In genomic region chr12:108277613-108278012, GRCh38 we compare ENCODE assay signal across 28 cellular contexts.
"Had no signal": no experiment of that assay in that cellular context is flagged by ENCODE, and none has a peak within 500 bp of the region (broad histone marks: within the 10 kb centered on the region; RNA-seq: fewer than 3 reads in every experiment).

No MANE protein-coding gene starts in this region.

- H3K27ac ChIP-seq: neutrophil, pancreas, prostate gland, right lobe of liver, sigmoid colon, stomach, thoracic aorta, thyroid gland, tibial nerve, upper lobe of left lung, vagina had no signal

- H3K36me3 ChIP-seq: neutrophil, pancreas, prostate gland, right lobe of liver, sigmoid colon, stomach, thoracic aorta, thyroid gland, tibial nerve, upper lobe of left lung, vagina had no signal

- H3K4me3 ChIP-seq: pancreas, prostate gland, right lobe of liver, sigmoid colon, stomach, thoracic aorta, thyroid gland, tibial nerve, upper lobe of left lung, vagina had no signal

- DNase-seq: naive thymus-derived CD4-positive, alpha-beta T cell; natural killer cell; nucleus accumbens; pancreas; right cardiac atrium; right lobe of liver; sigmoid colon; small intestine; stimulated activated CD4-positive, alpha-beta T cell treated with anti-CD3 and anti-CD28 coated beads, Interleukin-15, amount 100 ng/mL, for 24 hours; stimulated activated CD4-positive, alpha-beta T cell treated with anti-CD3 and anti-CD28 coated beads, Interleukin-2, amount 100 ng/mL, for 24 hours; stimulated activated CD4-positive, alpha-beta T cell treated with anti-CD3 and anti-CD28 coated beads, Interleukin-2, amount 100 ng/mL, for 48 hours; stimulated activated CD4-positive, alpha-beta T cell treated with anti-CD3 and anti-CD28 coated beads, Interleukin-4, amount 100 ng/mL, for 24 hours; stimulated activated naive B cell treated with anti-CD40 and anti-IgM and Interleukin-4, amounts not matched to agents 10 μg/mL and 1 μg/mL and 100 μg/mL, for 72 hours; stimulated activated naive CD4-positive, alpha-beta T cell treated with Interleukin-2 at 50 U/mL for 16 hours; stomach; thyroid gland; trophoblast cell; upper lobe of left lung had no signal

- H3K4me1 Mint-ChIP-seq: nephron; neural crest cell; stimulated activated naive B cell treated with anti-CD40 and anti-IgM and Interleukin-4, amounts not matched to agents 10 μg/mL and 1 μg/mL and 100 μg/mL, for 72 hours had no signal

- H3K9me3 Mint-ChIP-seq: natural killer cell; neural crest cell; stimulated activated effector memory CD8-positive, alpha-beta T cell treated with anti-CD3 and anti-CD28 coated beads, Interleukin-12 subunit alpha, Interleukin-12 subunit beta, amount 100 ng/mL, for 72 hours; stimulated activated naive CD8-positive, alpha-beta T cell treated with anti-CD3 and anti-CD28 coated beads, Interleukin-15, Interleukin-2, amounts not matched to agents 100 ng/mL and 50 ng/mL, for 24 hours had no signal

- H3K4me3 Mint-ChIP-seq: naive thymus-derived CD4-positive, alpha-beta T cell; natural killer cell; nephron; neural crest cell; stimulated activated effector memory CD8-positive, alpha-beta T cell treated with anti-CD3 and anti-CD28 coated beads, Interleukin-12 subunit alpha, Interleukin-12 subunit beta, amount 100 ng/mL, for 72 hours; stimulated activated naive B cell treated with anti-CD40 and anti-IgM and Interleukin-4, amounts not matched to agents 10 μg/mL and 1 μg/mL and 100 μg/mL, for 72 hours; stimulated activated naive CD8-positive, alpha-beta T cell treated with anti-CD3 and anti-CD28 coated beads, Interleukin-15, Interleukin-2, amounts not matched to agents 100 ng/mL and 50 ng/mL, for 24 hours had no signal

- ATAC-seq: naive thymus-derived CD4-positive, alpha-beta T cell; natural killer cell; pancreas; right cardiac atrium; right lobe of liver; stimulated activated effector memory CD8-positive, alpha-beta T cell treated with anti-CD3 and anti-CD28 coated beads, Interleukin-12 subunit alpha, Interleukin-12 subunit beta, amount 100 ng/mL, for 72 hours; stimulated activated naive B cell treated with anti-CD40 and anti-IgM and Interleukin-4, amounts not matched to agents 10 μg/mL and 1 μg/mL and 100 μg/mL, for 72 hours had no signal

- H3K27ac Mint-ChIP-seq: naive thymus-derived CD4-positive, alpha-beta T cell; natural killer cell; nephron; stimulated activated effector memory CD8-positive, alpha-beta T cell treated with anti-CD3 and anti-CD28 coated beads, Interleukin-12 subunit alpha, Interleukin-12 subunit beta, amount 100 ng/mL, for 72 hours; stimulated activated naive B cell treated with anti-CD40 and anti-IgM and Interleukin-4, amounts not matched to agents 10 μg/mL and 1 μg/mL and 100 μg/mL, for 72 hours; stimulated activated naive CD8-positive, alpha-beta T cell treated with anti-CD3 and anti-CD28 coated beads, Interleukin-15, Interleukin-2, amounts not matched to agents 100 ng/mL and 50 ng/mL, for 24 hours had no signal

- FAIRE-seq: pancreas, small intestine, urothelium cell line had no signal

- H3K9me3 ChIP-seq: neutrophil, pancreas, prostate gland, right lobe of liver, sigmoid colon, thoracic aorta, thyroid gland, upper lobe of left lung, vagina had no signal

- H3K27me3 ChIP-seq: pancreas, right lobe of liver, sigmoid colon, thyroid gland, tibial nerve, upper lobe of left lung, vagina had no signal

- H3K4me1 ChIP-seq: pancreas, prostate gland, right lobe of liver, sigmoid colon, stomach, thyroid gland, tibial nerve, vagina had no signal
